Comparison of ENCODE assay signal across 9 cellular contexts in genomic region chr11:128691802-128692749, GRCh38. TPM values are rescaled to one million over a fixed set of nuclear protein-coding genes. Genes with fewer than 3 reads are reported as not detected.
A peak's percentile ranks its signal among the peaks of the same experiment; 100 is the strongest.
DNase-seq lines count a peak whose midpoint lies in the region; ATAC-seq and TF ChIP-seq lines count a peak whose summit lies in the region.
"Had no signal": no experiment of that assay in that cellular context is flagged by ENCODE, and none has a peak within 500 bp of the region (broad histone marks: within the 10 kb centered on the region; RNA-seq: fewer than 3 reads in every experiment).

No MANE protein-coding gene starts in this region.

- H3K27me3 Mint-ChIP-seq in activated CD4-positive, alpha-beta T cell treated with anti-CD3 and anti-CD28 coated beads, Interleukin-2, amount 10 ng/mL, durations not matched to agents 7 days and 5 days: peaks cover 44% of the 10 kb centered on the region
- H3K27me3 Mint-ChIP-seq in activated naive CD8-positive, alpha-beta T cell treated with anti-CD3 and anti-CD28 coated beads, Interleukin-2, amount 10 ng/mL, durations not matched to agents 7 days and 5 days: peaks cover 26% of the 10 kb centered on the region

- H3K9me3 Mint-ChIP-seq in activated CD4-positive, alpha-beta T cell treated with anti-CD3 and anti-CD28 coated beads, Interleukin-2, amount 10 ng/mL, durations not matched to agents 7 days and 5 days: no peaks in the 10 kb centered on the region
- no peaks in the 10 kb centered on the region for H3K9me3 Mint-ChIP-seq in activated naive CD8-positive, alpha-beta T cell treated with anti-CD3 and anti-CD28 coated beads, Interleukin-2, amount 10 ng/mL, durations not matched to agents 7 days and 5 days

- peak overlapping the region; percentile 95 for H3K4me3 ChIP-seq in thoracic aorta

- H3K4me1 ChIP-seq in thoracic aorta (ENCODE audit: control insufficient read depth in 1 of 2, low read depth in 2 of 2): peaks cover 24 to 54% of the 10 kb centered on the region in 2 donors

- no peaks in the 10 kb centered on the region for H3K36me3 ChIP-seq in thoracic aorta

- no peak for TF ChIP-seq CTCF in thoracic aorta (IDR thresholded peaks at IDR 0.05)

- peaks cover 5% of the 10 kb centered on the region for H3K27me3 ChIP-seq in thoracic aorta (replicated peaks; ENCODE audit: insufficient read depth)

- POLR2A ChIA-PET in activated CD4-positive, alpha-beta T cell treated with anti-CD3 and anti-CD28 coated beads, Interleukin-2, amount 10 ng/mL, durations not matched to agents 7 days and 5 days (lab: Charles Lee): no interaction called here
- POLR2A ChIA-PET in activated naive CD8-positive, alpha-beta T cell treated with anti-CD3 and anti-CD28 coated beads, Interleukin-2, amount 10 ng/mL, durations not matched to agents 7 days and 5 days (lab: Charles Lee): interaction anchor here (0.9 kb wide), 1 partner anchor 60 kb away, joined by 3 read pairs; no protein-coding TSS in a partner anchor

- CTCF ChIA-PET in activated CD4-positive, alpha-beta T cell treated with anti-CD3 and anti-CD28 coated beads, Interleukin-2, amount 10 ng/mL, durations not matched to agents 7 days and 5 days (lab: Charles Lee): interaction anchor here (0.8 to 1.0 kb wide), 2 partner anchors 14 to 21 kb away, joined by 3 to 5 read pairs; no protein-coding TSS in a partner anchor

- H3K4me3 Mint-ChIP-seq in activated CD4-positive, alpha-beta T cell treated with anti-CD3 and anti-CD28 coated beads, Interleukin-2, amount 10 ng/mL, durations not matched to agents 7 days and 5 days: peak overlapping the region; percentile 68
- H3K4me3 Mint-ChIP-seq in activated naive CD8-positive, alpha-beta T cell treated with anti-CD3 and anti-CD28 coated beads, Interleukin-2, amount 10 ng/mL, durations not matched to agents 7 days and 5 days: peak overlapping the region; percentile 89

- DNase-seq in activated CD4-positive, alpha-beta T cell treated with anti-CD3 and anti-CD28 coated beads, Interleukin-2, amount 10 ng/mL, durations not matched to agents 7 days and 5 days: no peak
- no peak for DNase-seq in activated CD4-positive, alpha-beta T cell treated with anti-CD3 and anti-CD28 coated beads, Interleukin-2, amount 50 U/mL, for 1 hour
- no peak for DNase-seq in activated naive CD8-positive, alpha-beta T cell treated with anti-CD3 and anti-CD28 coated beads, Interleukin-2, amount 10 ng/mL, durations not matched to agents 7 days and 5 days
- DNase-seq in islet precursor cell (peak; percentile 45), thoracic aorta (ENCODE audit: low spot score) (no peak), left lobe of liver (ENCODE audit: low spot score) (no peak)
- DNase-seq in activated CD4-positive, CD25-positive, alpha-beta regulatory T cell (lab: John Stamatoyannopoulos, UW): no peak
- DNase-seq: nucleus accumbens had no signal

- peaks cover 21% of the 10 kb centered on the region for H3K36me3 Mint-ChIP-seq in activated CD4-positive, alpha-beta T cell treated with anti-CD3 and anti-CD28 coated beads, Interleukin-2, amount 10 ng/mL, durations not matched to agents 7 days and 5 days (ENCODE audit: low read depth)
- peaks cover 4% of the 10 kb centered on the region for H3K36me3 Mint-ChIP-seq in activated naive CD8-positive, alpha-beta T cell treated with anti-CD3 and anti-CD28 coated beads, Interleukin-2, amount 10 ng/mL, durations not matched to agents 7 days and 5 days

- no peaks in the 10 kb centered on the region for H3K9me3 ChIP-seq in thoracic aorta

- H3K4me1 Mint-ChIP-seq in activated CD4-positive, alpha-beta T cell treated with anti-CD3 and anti-CD28 coated beads, Interleukin-2, amount 10 ng/mL, durations not matched to agents 7 days and 5 days: peaks cover 45% of the 10 kb centered on the region
- peaks cover 32% of the 10 kb centered on the region for H3K4me1 Mint-ChIP-seq in activated naive CD8-positive, alpha-beta T cell treated with anti-CD3 and anti-CD28 coated beads, Interleukin-2, amount 10 ng/mL, durations not matched to agents 7 days and 5 days

- peak overlapping the region in 1 of 2 donors; percentile 72 for H3K27ac ChIP-seq in thoracic aorta

- H3K27ac Mint-ChIP-seq in activated CD4-positive, alpha-beta T cell treated with anti-CD3 and anti-CD28 coated beads, Interleukin-2, amount 10 ng/mL, durations not matched to agents 7 days and 5 days: peak overlapping the region; percentile 41
- H3K27ac Mint-ChIP-seq in activated naive CD8-positive, alpha-beta T cell treated with anti-CD3 and anti-CD28 coated beads, Interleukin-2, amount 10 ng/mL, durations not matched to agents 7 days and 5 days: peak overlapping the region; percentile 58

- no peak for ATAC-seq in activated naive CD8-positive, alpha-beta T cell treated with anti-CD3 and anti-CD28 coated beads, Interleukin-2, amount 10 ng/mL, durations not matched to agents 7 days and 5 days (ENCODE audit: low read depth)
- ATAC-seq in thoracic aorta (ENCODE audit: insufficient number of reproducible peaks, low FRiP score, low read depth): no peak
- no peak for ATAC-seq in GM21515 (IDR thresholded peaks at IDR 0.05; ENCODE audit: unreplicated experiment)
- ATAC-seq in left lobe of liver: no peak

RNA-seq across cellular contexts. Expression of gene FLI1, which starts 1.8 kb away (rescaled TPM):
- 100 to 1,000 TPM; 106 to 134 TPM for total RNA-seq in activated CD4-positive, alpha-beta T cell treated with anti-CD3 and anti-CD28 coated beads, Interleukin-2, amount 10 ng/mL, durations not matched to agents 7 days and 5 days
- 10 to 100 TPM; 83.4 to 86.5 TPM for total RNA-seq in activated naive CD8-positive, alpha-beta T cell treated with anti-CD3 and anti-CD28 coated beads, Interleukin-2, amount 10 ng/mL, durations not matched to agents 7 days and 5 days
- total RNA-seq in thoracic aorta: 10 to 100 TPM; 30.6 to 40.0 TPM
- 3.4 TPM for total RNA-seq in left lobe of liver
